ENCODE assay signal across 7 cellular contexts in genomic region chr17:30588798-30589247, GRCh38.
"Had no signal": no experiment of that assay in that cellular context is flagged by ENCODE, and none has a peak within 500 bp of the region (broad histone marks: within the 10 kb centered on the region; RNA-seq: fewer than 3 reads in every experiment).

No MANE protein-coding gene starts in this region.

- DNase-seq: H9, HCEC 1CT, KG1 had no signal

- FAIRE-seq: H1, H54 had no signal

- H3K27ac ChIP-seq: HL-60 had no signal

- H3K4me3 ChIP-seq: GM23338 had no signal

- H3K4me2 ChIP-seq: GM23338 had no signal

- H2AFZ ChIP-seq: GM23338 had no signal

- ATAC-seq: GM23338 had no signal
